13 cellular contexts compared by ENCODE assay signal in the genomic region with DNA sequence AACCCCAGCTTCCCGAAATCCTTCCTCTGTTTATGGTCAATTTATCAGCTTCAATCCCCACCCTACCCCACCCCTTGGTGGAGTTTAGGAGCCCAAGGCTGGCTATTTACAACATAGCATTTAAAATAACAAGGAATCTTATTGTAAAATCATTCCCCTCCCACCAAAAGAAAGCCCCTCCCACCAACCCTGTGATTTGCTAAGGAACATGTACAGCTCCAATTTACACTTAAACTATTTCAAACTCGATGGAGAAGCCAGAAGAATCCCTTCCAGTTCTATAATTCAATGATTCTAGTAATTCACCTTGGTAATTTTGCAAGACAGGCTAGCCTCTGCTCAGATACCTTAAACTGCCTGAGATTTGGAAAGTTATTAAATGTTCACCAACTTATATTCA. TPM values are rescaled to one million over a fixed set of nuclear protein-coding genes. Genes with fewer than 3 reads are reported as not detected.
A peak's percentile ranks its signal among the peaks of the same experiment; 100 is the strongest.
DNase-seq lines count a peak whose midpoint lies in the region; ATAC-seq, FAIRE-seq and TF ChIP-seq lines count a peak whose summit lies in the region.
"Had no signal": no experiment of that assay in that cellular context is flagged by ENCODE, and none has a peak within 500 bp of the region (broad histone marks: within the 10 kb centered on the region; RNA-seq: fewer than 3 reads in every experiment).

No MANE protein-coding gene starts in this region.

- H3K27me3 Mint-ChIP-seq in CD8-positive, alpha-beta memory T cell = peaks cover 18 to 47% of the 10 kb centered on the region in 2 donors
- H3K27me3 Mint-ChIP-seq in neural progenitor cell (ENCODE audit: insufficient read depth, low read depth) = peaks cover 4% of the 10 kb centered on the region

- peaks cover 70% of the 10 kb centered on the region for H4K20me1 ChIP-seq in neural progenitor cell (ENCODE audit: low read depth)

- no peak overlapping the region for H2AFZ ChIP-seq in neural progenitor cell (replicated peaks)

- H3K27ac ChIP-seq in CD8-positive, alpha-beta memory T cell (ENCODE audit: low read depth, low read length) = no peak overlapping the region
- H3K27ac ChIP-seq in neural progenitor cell = no peak overlapping the region
- H3K27ac ChIP-seq: ascending aorta, WERI-Rb-1 had no signal

- no peaks in the 10 kb centered on the region for H3K9me3 Mint-ChIP-seq in CD8-positive, alpha-beta memory T cell
- no peaks in the 10 kb centered on the region for H3K9me3 Mint-ChIP-seq in neural progenitor cell

- peaks cover 6% of the 10 kb centered on the region for H3K4me1 ChIP-seq in CD8-positive, alpha-beta memory T cell (ENCODE audit: insufficient read depth, low read length)
- H3K4me1 ChIP-seq in neural progenitor cell = peaks cover 23% of the 10 kb centered on the region

- peaks cover 79% of the 10 kb centered on the region for H3K79me2 ChIP-seq in neural progenitor cell (ENCODE audit: low read depth)

- peak overlapping the region in 2 of 8 donors; percentile 11 to 19 for H3K27ac Mint-ChIP-seq in CD8-positive, alpha-beta memory T cell
- H3K27ac Mint-ChIP-seq in neural progenitor cell = no peak overlapping the region

- peak overlapping the region in 4 of 7 donors; percentile 8 to 79 (median 68) for H3K4me3 Mint-ChIP-seq in CD8-positive, alpha-beta memory T cell
- H3K4me3 Mint-ChIP-seq in neural progenitor cell = peak overlapping the region; percentile 67

- no peak for FAIRE-seq in frontal cortex (lab: Jason Lieb, UNC)
- FAIRE-seq: D721Med, RCC 7860 had no signal

- H3K36me3 Mint-ChIP-seq in CD8-positive, alpha-beta memory T cell = peaks cover 0 to 1% (median 0%) of the 10 kb centered on the region in 3 donors
- peaks cover 5% of the 10 kb centered on the region for H3K36me3 Mint-ChIP-seq in neural progenitor cell

- no peaks in the 10 kb centered on the region for H3K27me3 ChIP-seq in CD8-positive, alpha-beta memory T cell (ENCODE audit: insufficient read depth, low read length, poor library complexity, severe bottlenecking)
- no peaks in the 10 kb centered on the region for H3K27me3 ChIP-seq in neural progenitor cell
- H3K27me3 ChIP-seq: ascending aorta had no signal

- no peaks in the 10 kb centered on the region for H3K9me3 ChIP-seq in CD8-positive, alpha-beta memory T cell (ENCODE audit: low read length)
- no peaks in the 10 kb centered on the region for H3K9me3 ChIP-seq in neural progenitor cell (ENCODE audit: low read depth)
- H3K9me3 ChIP-seq: ascending aorta had no signal

- no peaks in the 10 kb centered on the region for H3K36me3 ChIP-seq in CD8-positive, alpha-beta memory T cell (ENCODE audit: insufficient read depth, low read length)
- H3K36me3 ChIP-seq in neural progenitor cell = no peaks in the 10 kb centered on the region
- H3K36me3 ChIP-seq: WERI-Rb-1 had no signal

- H3K4me3 ChIP-seq in CD8-positive, alpha-beta memory T cell (ENCODE audit: low read length) = no peak overlapping the region
- H3K4me3 ChIP-seq in choroid plexus epithelial cell (ENCODE audit: low read depth, low read length) (no peak overlapping the region), neural progenitor cell (no peak overlapping the region)

- ATAC-seq in HG03354 (IDR thresholded peaks at IDR 0.05; ENCODE audit: poor library complexity, severe bottlenecking, unreplicated experiment) (no peak), GM19328 (IDR thresholded peaks at IDR 0.05; ENCODE audit: unreplicated experiment) (no peak)

- peaks cover 19% of the 10 kb centered on the region for H3F3A ChIP-seq in neural progenitor cell (ENCODE audit: low read depth)

- H3K4me2 ChIP-seq in neural progenitor cell = peak overlapping the region; percentile 98

- POLR2A ChIA-PET in CD8-positive, alpha-beta memory T cell (lab: Charles Lee) = no interaction called here

- CTCF ChIA-PET in CD8-positive, alpha-beta memory T cell (lab: Charles Lee) = no interaction called here

- H3K9ac ChIP-seq in neural progenitor cell = no peak overlapping the region

- TF ChIP-seq CTCF in choroid plexus epithelial cell (conservative IDR thresholded peaks at IDR 0.05; ENCODE audit: low read depth, low read length) = no peak
- no peak for TF ChIP-seq CTCF in neural progenitor cell (IDR thresholded peaks at IDR 0.05)

- peaks cover 9 to 19% (median 14%) of the 10 kb centered on the region in 3 donors for H3K4me1 Mint-ChIP-seq in CD8-positive, alpha-beta memory T cell
- H3K4me1 Mint-ChIP-seq in neural progenitor cell = peaks cover 21% of the 10 kb centered on the region

- no peak for DNase-seq in CD8-positive, alpha-beta memory T cell
- DNase-seq in LHCN-M2 (ENCODE audit: low read depth) = peak; percentile 21
- DNase-seq in choroid plexus epithelial cell (ENCODE audit: low read depth) = peak; percentile 67
- no peak for DNase-seq in neural progenitor cell (ENCODE audit: low spot score)
- DNase-seq in frontal cortex (ENCODE audit: low spot score in 2 of 2) = no peak
- no peak for DNase-seq in stimulated activated naive CD4-positive, alpha-beta T cell (lab: John Stamatoyannopoulos, UW)
- DNase-seq: activated T-cell treated with anti-CD3 and anti-CD28 coated beads, Interleukin-2, amount 50 U/mL, for 1 hour; WERI-Rb-1 had no signal

RNA-seq across cellular contexts. Expression of a gene that starts 3.0 kb away (rescaled TPM):
- 1 to 10 TPM; 1.4 to 1.9 TPM for total RNA-seq in CD8-positive, alpha-beta memory T cell
- 0.66 TPM for polyA plus RNA-seq in CD8-positive, alpha-beta memory T cell
- total RNA-seq in LHCN-M2 (2014; rRNA removed) = 14.6 and 18.8 TPM in 2 replicates
- polyA plus RNA-seq in LHCN-M2 (2012) = 17.6 TPM
- 15.2 and 18.4 TPM in 2 replicates for total RNA-seq in neural progenitor cell (ENCODE audit: low replicate concordance)
- total RNA-seq in frontal cortex = 1.2 TPM

Comparison
In these comparisons a context has a peak if more than half of its experiments do, and no peak if none do; other contexts are left out.
1. DNase-seq: peak in LHCN-M2 (single experiment) and choroid plexus epithelial cell (single experiment); none in CD8-positive, alpha-beta memory T cell (0 of 5), neural progenitor cell (single experiment), frontal cortex (0 of 2) and stimulated activated naive CD4-positive, alpha-beta T cell (0 of 6).